Comparison of ENCODE assay signal across 18 cellular contexts in the genomic region with DNA sequence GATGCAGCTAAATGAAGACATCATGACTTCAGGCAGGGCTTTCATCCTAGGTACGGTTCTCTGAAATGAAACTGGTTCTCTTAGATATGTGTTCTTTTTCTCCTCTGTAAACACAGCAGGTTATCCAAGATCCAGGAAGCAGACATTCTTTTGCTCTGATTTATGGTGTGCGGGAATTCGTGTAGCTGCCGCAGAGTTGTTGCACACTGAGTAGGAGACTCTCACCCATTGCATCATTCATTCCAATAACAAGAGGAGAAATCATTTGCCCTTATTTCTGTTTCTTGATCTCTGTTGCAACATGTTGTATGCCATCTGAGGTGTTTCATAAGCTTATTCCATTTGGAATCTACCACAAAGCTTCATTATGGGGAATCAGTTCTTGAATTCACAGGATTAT.
"Had no signal": no experiment of that assay in that cellular context is flagged by ENCODE, and none has a peak within 500 bp of the region (broad histone marks: within the 10 kb centered on the region; RNA-seq: fewer than 3 reads in every experiment).

No MANE protein-coding gene starts in this region.

- H3K4me3 ChIP-seq: esophagus squamous epithelium, hepatocyte, neural progenitor cell, prostate gland, right lobe of liver, stomach, thoracic aorta, transverse colon had no signal

- H3K4me2 ChIP-seq: hepatocyte, neural progenitor cell had no signal

- H3K27me3 ChIP-seq: esophagus squamous epithelium, hepatocyte, neural progenitor cell, right lobe of liver, stomach, transverse colon had no signal

- H3K36me3 ChIP-seq: esophagus squamous epithelium, neural progenitor cell, prostate gland, right lobe of liver, stomach, thoracic aorta, transverse colon had no signal

- DNase-seq: effector memory CD4-positive, alpha-beta T cell; esophagus squamous epithelium; foreskin melanocyte; head of caudate nucleus; left colon; natural killer cell; nucleus accumbens; right lobe of liver; stimulated activated CD4-positive, alpha-beta T cell treated with anti-CD3 and anti-CD28 coated beads, Interleukin-2, amount 100 ng/mL, for 24 hours; stimulated activated naive CD4-positive, alpha-beta T cell; stomach; substantia nigra; transverse colon had no signal

- H3K27ac ChIP-seq: esophagus squamous epithelium, hepatocyte, neural progenitor cell, parathyroid adenoma, prostate gland, right lobe of liver, stomach, thoracic aorta, transverse colon had no signal

- H3K79me2 ChIP-seq: hepatocyte, parathyroid adenoma had no signal

- H3K9me3 ChIP-seq: esophagus squamous epithelium, prostate gland, right lobe of liver, stomach, thoracic aorta, transverse colon had no signal

- H3K4me1 ChIP-seq: esophagus squamous epithelium, neural progenitor cell, parathyroid adenoma, prostate gland, right lobe of liver, stomach, transverse colon had no signal

- H2AFZ ChIP-seq: hepatocyte, neural progenitor cell, parathyroid adenoma had no signal
